ENCODE assay signal across 2 cellular contexts in genomic region chr19:39133431-39134270, GRCh38.
A peak's percentile ranks its signal among the peaks of the same experiment; 100 is the strongest.
TF ChIP-seq lines count a peak whose summit lies in the region.

No MANE protein-coding gene starts in this region.

TF ChIP-seq in HEK293, 187 proteins besides CTCF, POLR2A, EP300 and RAD21 (continued from another document and continues in another):
- TF ChIP-seq, protein P1, sequence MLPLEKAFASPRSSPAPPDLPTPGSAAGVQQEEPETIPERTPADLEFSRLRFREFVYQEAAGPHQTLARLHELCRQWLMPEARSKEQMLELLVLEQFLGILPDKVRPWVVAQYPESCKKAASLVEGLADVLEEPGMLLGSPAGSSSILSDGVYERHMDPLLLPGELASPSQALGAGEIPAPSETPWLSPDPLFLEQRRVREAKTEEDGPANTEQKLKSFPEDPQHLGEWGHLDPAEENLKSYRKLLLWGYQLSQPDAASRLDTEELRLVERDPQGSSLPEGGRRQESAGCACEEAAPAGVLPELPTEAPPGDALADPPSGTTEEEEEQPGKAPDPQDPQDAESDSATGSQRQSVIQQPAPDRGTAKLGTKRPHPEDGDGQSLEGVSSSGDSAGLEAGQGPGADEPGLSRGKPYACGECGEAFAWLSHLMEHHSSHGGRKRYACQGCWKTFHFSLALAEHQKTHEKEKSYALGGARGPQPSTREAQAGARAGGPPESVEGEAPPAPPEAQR (tag by site-specific recombination; IDR thresholded peaks at IDR 0.05) = no peak
- peak; percentile 61 for TF ChIP-seq GLIS2 (tag by site-specific recombination; IDR thresholded peaks at IDR 0.05)
- no peak for TF ChIP-seq ZNF155 (tag by site-specific recombination; IDR thresholded peaks at IDR 0.05)
- TF ChIP-seq, protein P2, sequence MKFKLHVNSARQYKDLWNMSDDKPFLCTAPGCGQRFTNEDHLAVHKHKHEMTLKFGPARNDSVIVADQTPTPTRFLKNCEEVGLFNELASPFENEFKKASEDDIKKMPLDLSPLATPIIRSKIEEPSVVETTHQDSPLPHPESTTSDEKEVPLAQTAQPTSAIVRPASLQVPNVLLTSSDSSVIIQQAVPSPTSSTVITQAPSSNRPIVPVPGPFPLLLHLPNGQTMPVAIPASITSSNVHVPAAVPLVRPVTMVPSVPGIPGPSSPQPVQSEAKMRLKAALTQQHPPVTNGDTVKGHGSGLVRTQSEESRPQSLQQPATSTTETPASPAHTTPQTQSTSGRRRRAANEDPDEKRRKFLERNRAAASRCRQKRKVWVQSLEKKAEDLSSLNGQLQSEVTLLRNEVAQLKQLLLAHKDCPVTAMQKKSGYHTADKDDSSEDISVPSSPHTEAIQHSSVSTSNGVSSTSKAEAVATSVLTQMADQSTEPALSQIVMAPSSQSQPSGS (tag by site-specific recombination; IDR thresholded peaks at IDR 0.05; ENCODE audit: low read depth) = no peak
- TF ChIP-seq ZFP3 (tag by site-specific recombination; IDR thresholded peaks at IDR 0.05; ENCODE audit: low read depth) = no peak
- TF ChIP-seq PATZ1 (tag by site-specific recombination; IDR thresholded peaks at IDR 0.05) = peak; percentile 56; the same call in 1 of the 2 replicates
- TF ChIP-seq, protein P3, sequence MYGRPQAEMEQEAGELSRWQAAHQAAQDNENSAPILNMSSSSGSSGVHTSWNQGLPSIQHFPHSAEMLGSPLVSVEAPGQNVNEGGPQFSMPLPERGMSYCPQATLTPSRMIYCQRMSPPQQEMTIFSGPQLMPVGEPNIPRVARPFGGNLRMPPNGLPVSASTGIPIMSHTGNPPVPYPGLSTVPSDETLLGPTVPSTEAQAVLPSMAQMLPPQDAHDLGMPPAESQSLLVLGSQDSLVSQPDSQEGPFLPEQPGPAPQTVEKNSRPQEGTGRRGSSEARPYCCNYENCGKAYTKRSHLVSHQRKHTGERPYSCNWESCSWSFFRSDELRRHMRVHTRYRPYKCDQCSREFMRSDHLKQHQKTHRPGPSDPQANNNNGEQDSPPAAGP (tag by site-specific recombination; IDR thresholded peaks at IDR 0.05) = peak; percentile 68
- no peak for TF ChIP-seq FEZF1 (tag by site-specific recombination; IDR thresholded peaks at IDR 0.05)
- TF ChIP-seq BCL11A (tag by site-specific recombination; IDR thresholded peaks at IDR 0.05; ENCODE audit: low read depth) = no peak
- no peak for TF ChIP-seq ZNF148 (tag by site-specific recombination; IDR thresholded peaks at IDR 0.05; ENCODE audit: borderline replicate concordance)
- no peak for TF ChIP-seq ZNF548 (tag by site-specific recombination; IDR thresholded peaks at IDR 0.05)
- TF ChIP-seq ZNF146 (tag by site-specific recombination; IDR thresholded peaks at IDR 0.05) = no peak
- TF ChIP-seq ZNF585B (tag by site-specific recombination; IDR thresholded peaks at IDR 0.05) = 0 out of 2 replicates have a peak, but pooled peaks have one; percentile 5
- no peak for TF ChIP-seq ZNF239 (tag by site-specific recombination; IDR thresholded peaks at IDR 0.05)
- TF ChIP-seq ZNF266 (tag by site-specific recombination; IDR thresholded peaks at IDR 0.05; ENCODE audit: low read depth) = no peak
- TF ChIP-seq ZNF423 (tag by site-specific recombination; IDR thresholded peaks at IDR 0.05) = no peak
- 0 out of 2 replicates have a peak, but pooled peaks have one; percentile 29 for TF ChIP-seq ZBTB17 (tag by site-specific recombination; IDR thresholded peaks at IDR 0.05)
- TF ChIP-seq ZNF184 (tag by site-specific recombination; IDR thresholded peaks at IDR 0.05) = no peak
- TF ChIP-seq IKZF3 (tag by site-specific recombination; IDR thresholded peaks at IDR 0.05) = peak; percentile 19; the same call in 1 of the 2 replicates
- TF ChIP-seq ZNF221 (tag by site-specific recombination; IDR thresholded peaks at IDR 0.05; ENCODE audit: borderline replicate concordance) = no peak
- no peak for TF ChIP-seq ZNF214 (tag by site-specific recombination; IDR thresholded peaks at IDR 0.05; ENCODE audit: borderline replicate concordance)
- no peak for TF ChIP-seq ZNF560 (tag by site-specific recombination; IDR thresholded peaks at IDR 0.05; ENCODE audit: borderline replicate concordance)
- no peak for TF ChIP-seq ZBTB1 (tag by site-specific recombination; IDR thresholded peaks at IDR 0.05)
- no peak for TF ChIP-seq ZSCAN23 (tag by site-specific recombination; IDR thresholded peaks at IDR 0.05)

TF ChIP-seq in WTC11, 78 proteins besides CTCF, POLR2A, EP300 and RAD21 (continued from another document):
- TF ChIP-seq ZBTB21 (CRISPR knock-in tag; IDR thresholded peaks at IDR 0.05; ENCODE audit: borderline replicate concordance) (no peak), ZNF138 (CRISPR knock-in tag; conservative IDR thresholded peaks at IDR 0.05) (no peak), ZNF317 (CRISPR knock-in tag; IDR thresholded peaks at IDR 0.05; ENCODE audit: borderline replicate concordance, low read depth) (no peak), ESRRA (CRISPR knock-in tag; IDR thresholded peaks at IDR 0.05; ENCODE audit: borderline replicate concordance) (no peak)
- TF ChIP-seq, protein P2 (CRISPR knock-in tag; IDR thresholded peaks at IDR 0.05; ENCODE audit: borderline replicate concordance, low read depth) = no peak
